35 cellular contexts compared by ENCODE assay signal in the genomic region with DNA sequence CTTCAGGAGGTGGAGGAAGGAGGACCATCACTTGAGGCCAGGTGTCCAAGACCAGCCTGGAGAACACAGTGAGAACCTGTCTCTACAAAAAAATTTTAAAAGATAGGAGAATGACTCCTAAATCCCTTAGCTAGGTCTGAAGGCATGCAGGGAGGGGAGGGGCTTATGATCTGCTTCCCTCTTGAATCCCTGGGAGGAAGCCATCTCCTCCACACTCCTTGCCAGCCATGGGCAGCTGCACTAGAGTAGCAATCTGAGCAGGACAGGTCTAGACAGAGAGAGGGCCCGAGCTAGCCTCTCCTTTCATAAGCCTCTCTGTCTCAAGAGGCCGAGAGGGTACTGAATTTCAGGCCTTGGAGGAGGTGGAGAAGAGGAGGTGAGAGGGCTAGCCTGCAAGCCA. TPM values are rescaled to one million over a fixed set of nuclear protein-coding genes. Genes with fewer than 3 reads are reported as not detected.
"Had no signal": no experiment of that assay in that cellular context is flagged by ENCODE, and none has a peak within 500 bp of the region (broad histone marks: within the 10 kb centered on the region; RNA-seq: fewer than 3 reads in every experiment).

No MANE protein-coding gene starts in this region.

- H3K9me3 Mint-ChIP-seq: activated CD4-positive, alpha-beta T cell treated with anti-CD3 and anti-CD28 coated beads, Interleukin-2, amount 10 ng/mL, durations not matched to agents 7 days and 5 days; activated naive CD4-positive, alpha-beta T cell treated with anti-CD3 and anti-CD28 coated beads, Interleukin-2, amount 50 U/mL, for 24 hours; activated T-helper 1 cell treated with anti-CD3 and anti-CD28 coated beads, Interleukin-12 subunit alpha, Interleukin-12 subunit beta, Interleukin-2, Interleukin-4 antibody, amounts not matched to agents 30 ng/mL and 10 ng/mL and 1 ng/mL, durations not matched to agents 14 hours and 24 hours and 36 hours; dendritic cell treated with granulocyte-macrophage colony-stimulating factor and Interleukin-4, amounts not matched to agents 40 ng/mL and 50 ng/mL, for 4 days had no signal

- H3K4me1 ChIP-seq: adrenal gland, lower lobe of right lung, upper lobe of left lung had no signal

- H3K36me3 Mint-ChIP-seq: activated CD8-positive, alpha-beta memory T cell treated with anti-CD3 and anti-CD28 coated beads, Interleukin-2, amount 10 ng/mL, durations not matched to agents 7 days and 5 days; activated naive CD4-positive, alpha-beta T cell treated with anti-CD3 and anti-CD28 coated beads, Interleukin-2, amount 50 U/mL, for 24 hours; immature natural killer cell; naive thymus-derived CD4-positive, alpha-beta T cell had no signal

- ATAC-seq: activated CD8-positive, alpha-beta memory T cell treated with anti-CD3 and anti-CD28 coated beads, Interleukin-2, amount 10 ng/mL, durations not matched to agents 7 days and 5 days; activated CD8-positive, alpha-beta T cell treated with anti-CD3 and anti-CD28 coated beads for 36 hours; left lobe of liver; lower lobe of right lung; mucosa of descending colon; naive thymus-derived CD4-positive, alpha-beta T cell had no signal

- DNase-seq: activated CD4-positive, alpha-beta T cell treated with anti-CD3 and anti-CD28 coated beads, Interleukin-2, amount 10 ng/mL, durations not matched to agents 7 days and 5 days; activated CD4-positive, CD25-positive, alpha-beta regulatory T cell treated with anti-CD3 and anti-CD28 coated beads, Interleukin-2, amount 50 U/mL, for 72 hours; activated CD8-positive, alpha-beta memory T cell treated with anti-CD3 and anti-CD28 coated beads, Interleukin-2, amount 10 ng/mL, durations not matched to agents 7 days and 5 days; activated CD8-positive, alpha-beta T cell treated with anti-CD3 and anti-CD28 coated beads for 36 hours; activated gamma-delta T cell treated with Interleukin-2 at 50 U/mL for 16 hours; adrenal gland; brain microvascular endothelial cell; caudate nucleus; effector CD8-positive, alpha-beta T cell; erythroblast; glutamatergic neuron; immature natural killer cell; lower lobe of right lung; mesendoderm; mucosa of descending colon; naive thymus-derived CD4-positive, alpha-beta T cell; retina; sigmoid colon; stimulated activated CD4-positive, alpha-beta T cell treated with anti-CD3 and anti-CD28 coated beads, Interleukin-15, amount 100 ng/mL, for 24 hours; stimulated activated naive CD4-positive, alpha-beta T cell; upper lobe of left lung had no signal

- H3K27ac ChIP-seq: adrenal gland, ascending aorta, brain microvascular endothelial cell, hepatocyte, lower lobe of right lung, sigmoid colon, thoracic aorta, upper lobe of left lung, VCaP had no signal

- H3K27ac Mint-ChIP-seq: activated CD4-positive, alpha-beta T cell treated with anti-CD3 and anti-CD28 coated beads, Interleukin-2, amount 10 ng/mL, durations not matched to agents 7 days and 5 days; activated CD8-positive, alpha-beta memory T cell treated with anti-CD3 and anti-CD28 coated beads, Interleukin-2, amount 10 ng/mL, durations not matched to agents 7 days and 5 days; activated CD8-positive, alpha-beta T cell treated with anti-CD3 and anti-CD28 coated beads for 36 hours; activated naive CD4-positive, alpha-beta T cell treated with anti-CD3 and anti-CD28 coated beads, Interleukin-2, amount 50 U/mL, for 24 hours; activated T-helper 1 cell treated with anti-CD3 and anti-CD28 coated beads, Interleukin-12 subunit alpha, Interleukin-12 subunit beta, Interleukin-2, Interleukin-4 antibody, amounts not matched to agents 30 ng/mL and 10 ng/mL and 1 ng/mL, durations not matched to agents 14 hours and 24 hours and 36 hours; dendritic cell treated with granulocyte-macrophage colony-stimulating factor and Interleukin-4, amounts not matched to agents 40 ng/mL and 50 ng/mL, for 4 days; immature natural killer cell; naive thymus-derived CD4-positive, alpha-beta T cell; progenitor cell of endocrine pancreas had no signal

- H3K4me3 Mint-ChIP-seq: activated CD4-positive, alpha-beta T cell treated with anti-CD3 and anti-CD28 coated beads, Interleukin-2, amount 10 ng/mL, durations not matched to agents 7 days and 5 days; activated CD8-positive, alpha-beta memory T cell treated with anti-CD3 and anti-CD28 coated beads, Interleukin-2, amount 10 ng/mL, durations not matched to agents 7 days and 5 days; activated CD8-positive, alpha-beta T cell treated with anti-CD3 and anti-CD28 coated beads for 36 hours; activated naive CD4-positive, alpha-beta T cell treated with anti-CD3 and anti-CD28 coated beads, Interleukin-2, amount 50 U/mL, for 24 hours; activated T-helper 1 cell treated with anti-CD3 and anti-CD28 coated beads, Interleukin-12 subunit alpha, Interleukin-12 subunit beta, Interleukin-2, Interleukin-4 antibody, amounts not matched to agents 30 ng/mL and 10 ng/mL and 1 ng/mL, durations not matched to agents 14 hours and 24 hours and 36 hours; dendritic cell treated with granulocyte-macrophage colony-stimulating factor and Interleukin-4, amounts not matched to agents 40 ng/mL and 50 ng/mL, for 4 days; immature natural killer cell; naive thymus-derived CD4-positive, alpha-beta T cell had no signal

- H3K9me3 ChIP-seq: adrenal gland, ascending aorta, lower lobe of right lung, mucosa of descending colon, sigmoid colon, thoracic aorta, upper lobe of left lung had no signal

- H3K4me3 ChIP-seq: adrenal gland, ascending aorta, hepatocyte, lower lobe of right lung, mucosa of descending colon, sigmoid colon, smooth muscle cell, thoracic aorta, upper lobe of left lung had no signal

- H3K4me1 Mint-ChIP-seq: activated CD4-positive, alpha-beta T cell treated with anti-CD3 and anti-CD28 coated beads, Interleukin-2, amount 10 ng/mL, durations not matched to agents 7 days and 5 days; activated CD8-positive, alpha-beta memory T cell treated with anti-CD3 and anti-CD28 coated beads, Interleukin-2, amount 10 ng/mL, durations not matched to agents 7 days and 5 days; activated naive CD4-positive, alpha-beta T cell treated with anti-CD3 and anti-CD28 coated beads, Interleukin-2, amount 50 U/mL, for 24 hours; immature natural killer cell; naive thymus-derived CD4-positive, alpha-beta T cell had no signal

- H3K27me3 Mint-ChIP-seq: activated CD4-positive, alpha-beta T cell treated with anti-CD3 and anti-CD28 coated beads, Interleukin-2, amount 10 ng/mL, durations not matched to agents 7 days and 5 days; activated CD8-positive, alpha-beta T cell treated with anti-CD3 and anti-CD28 coated beads for 36 hours; activated naive CD4-positive, alpha-beta T cell treated with anti-CD3 and anti-CD28 coated beads, Interleukin-2, amount 50 U/mL, for 24 hours; progenitor cell of endocrine pancreas had no signal

- FAIRE-seq: frontal cortex had no signal

- H3K4me2 ChIP-seq: hepatocyte, smooth muscle cell had no signal

RNA-seq across cellular contexts. Expression of a gene that starts 42.5 kb away (rescaled TPM):
- total RNA-seq: activated CD4-positive, alpha-beta T cell treated with anti-CD3 and anti-CD28 coated beads, Interleukin-2, amount 10 ng/mL, durations not matched to agents 7 days and 5 days; activated CD8-positive, alpha-beta memory T cell treated with anti-CD3 and anti-CD28 coated beads, Interleukin-2, amount 10 ng/mL, durations not matched to agents 7 days and 5 days; activated CD8-positive, alpha-beta T cell treated with anti-CD3 and anti-CD28 coated beads for 36 hours; activated T-helper 1 cell treated with anti-CD3 and anti-CD28 coated beads, Interleukin-12 subunit alpha, Interleukin-12 subunit beta, Interleukin-2, Interleukin-4 antibody, amounts not matched to agents 30 ng/mL and 10 ng/mL and 1 ng/mL, durations not matched to agents 14 hours and 24 hours and 36 hours; ascending aorta; frontal cortex; hepatocyte; kidney epithelial cell; left lobe of liver; lower lobe of right lung; naive thymus-derived CD4-positive, alpha-beta T cell; osteoblast; progenitor cell of endocrine pancreas; smooth muscle cell; T-helper 2 cell treated with Interferon-gamma antibody and Interleukin-4, amounts not matched to agents 100 ng/mL and 5 ng/mL, for 36 hours; thoracic aorta had no signal
- polyA plus RNA-seq: hepatocyte; immature natural killer cell; naive thymus-derived CD4-positive, alpha-beta T cell; smooth muscle cell had no signal
